8 cellular contexts compared by ENCODE assay signal in the genomic region with DNA sequence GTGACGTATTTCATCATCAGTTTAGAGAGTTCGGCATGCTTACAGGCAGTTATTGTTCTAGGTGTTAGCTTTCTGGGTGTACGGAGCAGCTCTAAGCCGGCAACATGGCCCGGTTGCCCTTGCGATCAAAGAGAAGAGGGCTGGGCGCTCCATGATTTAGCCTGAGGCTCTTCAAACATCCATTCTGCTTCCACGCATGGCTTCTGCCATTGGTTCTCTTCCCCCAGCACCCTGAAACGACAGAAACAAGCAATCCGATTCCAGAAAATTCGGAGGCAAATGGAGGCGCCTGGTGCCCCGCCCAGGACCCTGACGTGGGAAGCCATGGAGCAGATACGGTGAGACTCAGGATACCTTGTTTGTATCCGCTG. TPM values are rescaled to one million over a fixed set of nuclear protein-coding genes. Genes with fewer than 3 reads are reported as not detected.
DNase-seq lines count a peak whose midpoint lies in the region; ATAC-seq and TF ChIP-seq lines count a peak whose summit lies in the region.

No MANE protein-coding gene starts in this region.

- H3K27me3 Mint-ChIP-seq in CD8-positive, alpha-beta memory T cell: no peaks in the 10 kb centered on the region
- no peaks in the 10 kb centered on the region for H3K27me3 Mint-ChIP-seq in activated CD8-positive, alpha-beta T cell treated with anti-CD3 and anti-CD28 coated beads for 36 hours
- H3K27me3 Mint-ChIP-seq in naive thymus-derived CD4-positive, alpha-beta T cell: no peaks in the 10 kb centered on the region

- peak overlapping the region; percentile 94 to 99 (median 96) for H3K4me3 Mint-ChIP-seq in CD8-positive, alpha-beta memory T cell
- H3K4me3 Mint-ChIP-seq in activated CD8-positive, alpha-beta T cell treated with anti-CD3 and anti-CD28 coated beads for 36 hours: peak overlapping the region; percentile 85
- peak overlapping the region; percentile 95 to 99 (median 97) for H3K4me3 Mint-ChIP-seq in naive thymus-derived CD4-positive, alpha-beta T cell

- DNase-seq in CD8-positive, alpha-beta memory T cell: peak in 3 of 5 donors; percentile 8 to 61 (median 54)
- peak; percentile 23 for DNase-seq in NCI-H1092 (lab: John Stamatoyannopoulos, UW)
- peak; percentile 65 for DNase-seq in activated CD8-positive, alpha-beta T cell treated with anti-CD3 and anti-CD28 coated beads for 36 hours
- DNase-seq in erythroblast (lab: John Stamatoyannopoulos, UW): peak; percentile 65 to 75
- peak in 3 of 9 donors; percentile 24 to 64 (median 58) for DNase-seq in naive thymus-derived CD4-positive, alpha-beta T cell
- DNase-seq in suprapubic skin (ENCODE audit: low spot score in 2 of 2): no peak
- DNase-seq in SW480 (ENCODE audit: low spot score): no peak

- H3K27ac Mint-ChIP-seq in CD8-positive, alpha-beta memory T cell: peak overlapping the region; percentile 95 to 100 (median 100)
- H3K27ac Mint-ChIP-seq in activated CD8-positive, alpha-beta T cell treated with anti-CD3 and anti-CD28 coated beads for 36 hours: peak overlapping the region; percentile 99
- peak overlapping the region; percentile 98 to 100 (median 99) for H3K27ac Mint-ChIP-seq in naive thymus-derived CD4-positive, alpha-beta T cell

- no peaks in the 10 kb centered on the region for H3K27me3 ChIP-seq in CD8-positive, alpha-beta memory T cell (ENCODE audit: insufficient read depth, low read length, poor library complexity, severe bottlenecking)
- H3K27me3 ChIP-seq in naive thymus-derived CD4-positive, alpha-beta T cell (ENCODE audit: control insufficient read depth in 2 of 2, insufficient read depth in 2 of 2, low read length in 2 of 2): no peaks in the 10 kb centered on the region
- H3K27me3 ChIP-seq in suprapubic skin: no peaks in the 10 kb centered on the region

- intact Hi-C loops in activated CD8-positive, alpha-beta T cell treated with anti-CD3 and anti-CD28 coated beads for 36 hours (cut with micrococcal nuclease): loop anchor here (5.0 kb wide), 1 partner anchor 34 kb away; a partner anchor contains a TSS
- intact Hi-C loops in naive thymus-derived CD4-positive, alpha-beta T cell (cut with micrococcal nuclease): loop anchor here in 1 of 2 donors (1.0 to 10.0 kb wide), 2 partner anchors 10 to 371 kb away; a partner anchor contains a TSS

- WGBS in suprapubic skin: 0% methylated on average over 15 of the region's 16 CpGs

- CTCF ChIA-PET in CD8-positive, alpha-beta memory T cell (lab: Charles Lee): interaction anchor here (1.0 to 1.6 kb wide), 5 partner anchors 32 to 666 kb away, joined by 3 to 8 read pairs (median 5); a partner anchor contains a TSS
- CTCF ChIA-PET in activated CD8-positive, alpha-beta T cell treated with anti-CD3 and anti-CD28 coated beads for 36 hours (lab: Charles Lee): interaction anchor here (1.3 kb wide), 1 partner anchor 16 kb away, joined by 3 read pairs; no protein-coding TSS in a partner anchor
- CTCF ChIA-PET in naive thymus-derived CD4-positive, alpha-beta T cell (lab: Charles Lee): no interaction called here

- H3K4me3 ChIP-seq in CD8-positive, alpha-beta memory T cell (ENCODE audit: low read length): peak overlapping the region; percentile 87
- H3K4me3 ChIP-seq in naive thymus-derived CD4-positive, alpha-beta T cell (ENCODE audit: low read length): peak overlapping the region; percentile 84
- peak overlapping the region; percentile 84 for H3K4me3 ChIP-seq in suprapubic skin

- no peaks in the 10 kb centered on the region for H3K9me3 ChIP-seq in CD8-positive, alpha-beta memory T cell (ENCODE audit: low read length)
- H3K9me3 ChIP-seq in naive thymus-derived CD4-positive, alpha-beta T cell (ENCODE audit: control insufficient read depth in 2 of 3, low read length in 3 of 3): no peaks in the 10 kb centered on the region
- H3K9me3 ChIP-seq in suprapubic skin: no peaks in the 10 kb centered on the region

- H3K36me3 Mint-ChIP-seq in CD8-positive, alpha-beta memory T cell: peaks cover 4 to 43% (median 16%) of the 10 kb centered on the region in 3 donors
- H3K36me3 Mint-ChIP-seq in activated CD8-positive, alpha-beta T cell treated with anti-CD3 and anti-CD28 coated beads for 36 hours (ENCODE audit: low read depth): peaks cover 36% of the 10 kb centered on the region
- peaks cover 6 to 25% (median 20%) of the 10 kb centered on the region in 5 donors for H3K36me3 Mint-ChIP-seq in naive thymus-derived CD4-positive, alpha-beta T cell

- H3K27ac ChIP-seq in CD8-positive, alpha-beta memory T cell (ENCODE audit: low read depth, low read length): peak overlapping the region; percentile 96
- H3K27ac ChIP-seq in naive thymus-derived CD4-positive, alpha-beta T cell (ENCODE audit: low read depth, low read length): peak overlapping the region; percentile 96
- peak overlapping the region; percentile 99 for H3K27ac ChIP-seq in suprapubic skin

- H3K36me3 ChIP-seq in CD8-positive, alpha-beta memory T cell (ENCODE audit: insufficient read depth, low read length): peaks cover 17% of the 10 kb centered on the region
- H3K36me3 ChIP-seq in naive thymus-derived CD4-positive, alpha-beta T cell (ENCODE audit: control insufficient read depth in 2 of 3, insufficient read depth in 3 of 3, low read length in 3 of 3): peaks cover 0 to 18% (median under 1%) of the 10 kb centered on the region in 3 experiments
- H3K36me3 ChIP-seq in suprapubic skin: peaks cover 15% of the 10 kb centered on the region

- peaks cover 50 to 62% (median 58%) of the 10 kb centered on the region in 3 donors for H3K4me1 Mint-ChIP-seq in CD8-positive, alpha-beta memory T cell
- peaks cover 34% of the 10 kb centered on the region for H3K4me1 Mint-ChIP-seq in activated CD8-positive, alpha-beta T cell treated with anti-CD3 and anti-CD28 coated beads for 36 hours (ENCODE audit: low read depth)
- peaks cover 27 to 65% (median 53%) of the 10 kb centered on the region in 7 donors for H3K4me1 Mint-ChIP-seq in naive thymus-derived CD4-positive, alpha-beta T cell

- no peak for TF ChIP-seq CTCF in activated CD8-positive, alpha-beta T cell treated with anti-CD3 and anti-CD28 coated beads for 36 hours (IDR thresholded peaks at IDR 0.05)
- TF ChIP-seq CTCF in suprapubic skin (IDR thresholded peaks at IDR 0.05): no peak

- H3K9me3 Mint-ChIP-seq in CD8-positive, alpha-beta memory T cell: no peaks in the 10 kb centered on the region
- H3K9me3 Mint-ChIP-seq in activated CD8-positive, alpha-beta T cell treated with anti-CD3 and anti-CD28 coated beads for 36 hours: no peaks in the 10 kb centered on the region
- no peaks in the 10 kb centered on the region for H3K9me3 Mint-ChIP-seq in naive thymus-derived CD4-positive, alpha-beta T cell

- TF ChIP-seq POLR2A in erythroblast (IDR thresholded peaks at IDR 0.05; ENCODE audit: low read length) (no peak), suprapubic skin (IDR thresholded peaks at IDR 0.05) (no peak)

- H3K4me1 ChIP-seq in CD8-positive, alpha-beta memory T cell (ENCODE audit: insufficient read depth, low read length): peaks cover 45% of the 10 kb centered on the region
- peaks cover 38 to 40% of the 10 kb centered on the region in 2 donors for H3K4me1 ChIP-seq in naive thymus-derived CD4-positive, alpha-beta T cell (ENCODE audit: control insufficient read depth in 2 of 2, insufficient read depth in 2 of 2, low read length in 2 of 2)
- H3K4me1 ChIP-seq in suprapubic skin: peaks cover 58% of the 10 kb centered on the region

- TF ChIP-seq EP300 in suprapubic skin (IDR thresholded peaks at IDR 0.05): no peak

- peak; percentile 5 for ATAC-seq in GM21447 (IDR thresholded peaks at IDR 0.05; ENCODE audit: unreplicated experiment)
- ATAC-seq in activated CD8-positive, alpha-beta T cell treated with anti-CD3 and anti-CD28 coated beads for 36 hours: peak; percentile 16
- ATAC-seq in naive thymus-derived CD4-positive, alpha-beta T cell: peak; percentile 48

- POLR2A ChIA-PET in CD8-positive, alpha-beta memory T cell (lab: Charles Lee): interaction anchor here (0.5 to 1.8 kb wide), 9 partner anchors 32 to 666 kb away, joined by 3 to 15 read pairs (median 4); a partner anchor contains a TSS
- POLR2A ChIA-PET in activated CD8-positive, alpha-beta T cell treated with anti-CD3 and anti-CD28 coated beads for 36 hours (lab: Charles Lee): interaction anchor here (0.5 to 1.8 kb wide), 14 partner anchors 8 to 666 kb away, joined by 3 to 9 read pairs (median 4); a partner anchor contains a TSS
- POLR2A ChIA-PET in naive thymus-derived CD4-positive, alpha-beta T cell (lab: Charles Lee): interaction anchor here (0.7 to 4.0 kb wide), 8 partner anchors 10 to 163 kb away, joined by 3 to 61 read pairs (median 5); a partner anchor contains a TSS

RNA-seq across cellular contexts. Expression of a gene that starts 0.6 kb away (rescaled TPM):
- total RNA-seq in CD8-positive, alpha-beta memory T cell: 10 to 100 TPM; 34.1 to 36.0 TPM
- polyA plus RNA-seq in CD8-positive, alpha-beta memory T cell: 45.8 TPM
- total RNA-seq in activated CD8-positive, alpha-beta T cell treated with anti-CD3 and anti-CD28 coated beads for 36 hours: 10 to 100 TPM; 22.2 to 23.1 TPM
- 10 to 100 TPM; 34.1 to 51.5 (median 48.4) TPM for total RNA-seq in naive thymus-derived CD4-positive, alpha-beta T cell
- 10 to 100 TPM; 29.7 to 48.5 TPM for polyA plus RNA-seq in naive thymus-derived CD4-positive, alpha-beta T cell
- 10 to 100 TPM; 49.2 to 71.3 (median 61.4) TPM for total RNA-seq in suprapubic skin

RNA-seq across cellular contexts. Expression of a gene that starts 16.7 kb away (rescaled TPM):
- under 1 TPM in 1 of 2 experiments, not detected in 1; 0.80 TPM for total RNA-seq in CD8-positive, alpha-beta memory T cell
- polyA plus RNA-seq in CD8-positive, alpha-beta memory T cell: 0.17 TPM
- 1 to 10 TPM in 1 of 2 experiments, under 1 TPM in 1; 0.20 to 1.1 TPM for total RNA-seq in activated CD8-positive, alpha-beta T cell treated with anti-CD3 and anti-CD28 coated beads for 36 hours
- 1 to 10 TPM in 1 of 5 experiments, under 1 TPM in 3, not detected in 1; 0.40 to 1.8 (median 0.63) TPM for total RNA-seq in naive thymus-derived CD4-positive, alpha-beta T cell
- not detected for polyA plus RNA-seq in naive thymus-derived CD4-positive, alpha-beta T cell
- total RNA-seq in suprapubic skin: under 1 TPM in 1 of 4 donors, not detected in 3; 0.21 TPM

RNA-seq across cellular contexts. Expression of a gene that starts 32.0 kb away (rescaled TPM):
- total RNA-seq in CD8-positive, alpha-beta memory T cell: 10 to 100 TPM; 10.3 to 11.6 TPM
- polyA plus RNA-seq in CD8-positive, alpha-beta memory T cell: 0.85 TPM
- 1 to 10 TPM; 5.2 to 6.4 TPM for total RNA-seq in activated CD8-positive, alpha-beta T cell treated with anti-CD3 and anti-CD28 coated beads for 36 hours
- 10 to 100 TPM in 4 of 5 experiments, 1 to 10 TPM in 1; 7.3 to 16.3 (median 14.9) TPM for total RNA-seq in naive thymus-derived CD4-positive, alpha-beta T cell
- polyA plus RNA-seq in naive thymus-derived CD4-positive, alpha-beta T cell: 1 to 10 TPM in 1 of 2 donors, under 1 TPM in 1; 0.61 to 1.2 TPM
- total RNA-seq in suprapubic skin: 1 to 10 TPM; 2.2 to 3.6 (median 2.9) TPM

RNA-seq across cellular contexts. Expression of a gene that starts 32.3 kb away (rescaled TPM):
- total RNA-seq in CD8-positive, alpha-beta memory T cell: 100 to 1,000 TPM; 162 to 166 TPM
- polyA plus RNA-seq in CD8-positive, alpha-beta memory T cell: 251 TPM
- total RNA-seq in activated CD8-positive, alpha-beta T cell treated with anti-CD3 and anti-CD28 coated beads for 36 hours: 100 to 1,000 TPM; 151 to 154 TPM
- total RNA-seq in naive thymus-derived CD4-positive, alpha-beta T cell: 100 to 1,000 TPM in 3 of 5 experiments, 10 to 100 TPM in 2; 76.8 to 149 (median 127) TPM
- 100 to 1,000 TPM; 224 to 229 TPM for polyA plus RNA-seq in naive thymus-derived CD4-positive, alpha-beta T cell
- total RNA-seq in suprapubic skin: 10 to 100 TPM; 16.2 to 41.9 (median 29.7) TPM

Comparison
In these comparisons a context has a peak if more than half of its experiments do, and no peak if none do; other contexts are left out.
1. DNase-seq: peak in CD8-positive, alpha-beta memory T cell (3 of 5), NCI-H1092 (single experiment), activated CD8-positive, alpha-beta T cell treated with anti-CD3 and anti-CD28 coated beads for 36 hours (single experiment) and erythroblast (2 of 2); none in suprapubic skin (0 of 2) and SW480 (single experiment).
2. Peak in every context shown above with its lines, with median percentiles within 50 percentile points of each other: H3K27ac ChIP-seq, H3K4me3 ChIP-seq, H3K27ac Mint-ChIP-seq, H3K4me3 Mint-ChIP-seq and ATAC-seq.